In the genomic region with DNA sequence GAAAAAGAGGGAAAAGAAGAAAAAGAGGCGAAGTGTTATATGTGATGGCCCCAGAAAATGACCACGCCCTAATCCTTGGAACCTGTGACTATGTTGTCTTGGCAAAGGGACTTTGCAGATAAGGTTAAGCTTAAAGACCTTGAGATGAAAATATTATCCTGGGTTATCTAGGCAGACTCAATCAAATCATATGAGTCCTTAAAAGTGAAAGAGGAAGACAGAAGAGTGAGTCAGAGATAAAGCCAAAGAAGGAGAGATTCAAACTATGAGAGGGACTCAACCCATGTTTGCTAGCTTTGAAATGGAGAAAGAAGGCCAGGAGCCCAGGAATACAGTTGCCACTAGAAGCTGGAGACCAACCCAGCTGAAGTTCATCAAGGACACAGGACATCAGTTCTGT, we compare ENCODE assay signal across 23 cellular contexts. TPM values are rescaled to one million over a fixed set of nuclear protein-coding genes. Genes with fewer than 3 reads are reported as not detected.
"Had no signal": no experiment of that assay in that cellular context is flagged by ENCODE, and none has a peak within 500 bp of the region (broad histone marks: within the 10 kb centered on the region; RNA-seq: fewer than 3 reads in every experiment).

No MANE protein-coding gene starts in this region.

- H3K27ac Mint-ChIP-seq: activated CD4-positive, alpha-beta memory T cell treated with anti-CD3 and anti-CD28 coated beads for 36 hours; activated naive CD8-positive, alpha-beta T cell treated with anti-CD3 and anti-CD28 coated beads for 36 hours; T-helper 1 cell treated with Interleukin-12 subunit alpha and Interleukin-12 subunit beta and Interleukin-4 antibody, amounts not matched to agents 30 μg/mL and 1 μg/mL, for 36 hours had no signal

- H3K4me3 ChIP-seq: ascending aorta, dorsolateral prefrontal cortex, esophagus muscularis mucosa, mucosa of descending colon, right atrium auricular region, skin epidermis, upper lobe of right lung had no signal

- ATAC-seq: activated T-cell treated with anti-CD3 and anti-CD28 coated beads, Interleukin-2, amount 50 U/mL, for 4 hours; mucosa of descending colon; naive thymus-derived CD8-positive, alpha-beta T cell; upper lobe of right lung had no signal

- H3K4me1 ChIP-seq: ascending aorta, esophagus muscularis mucosa, right atrium auricular region, upper lobe of right lung had no signal

- DNase-seq: activated CD4-positive, alpha-beta memory T cell treated with anti-CD3 and anti-CD28 coated beads for 36 hours; activated CD4-positive, CD25-positive, alpha-beta regulatory T cell treated with anti-CD3 and anti-CD28 coated beads, Interleukin-2, amount 50 U/mL, for 72 hours; activated effector memory CD4-positive, alpha-beta T cell treated with anti-CD3 and anti-CD28 coated beads, Interleukin-2, amount 50 U/mL, for 16 hours; activated naive CD8-positive, alpha-beta T cell treated with anti-CD3 and anti-CD28 coated beads for 36 hours; activated T-cell treated with anti-CD3 and anti-CD28 coated beads, Interleukin-2, amount 50 U/mL, for 4 hours; dorsolateral prefrontal cortex; glutamatergic neuron; mammary epithelial cell; mucosa of descending colon; naive thymus-derived CD8-positive, alpha-beta T cell; posterior cingulate gyrus; substantia nigra; upper lobe of right lung had no signal

- H3K36me3 ChIP-seq: ascending aorta, esophagus muscularis mucosa, neutrophil, right atrium auricular region, upper lobe of right lung had no signal

- H3K27ac ChIP-seq: ascending aorta, dorsolateral prefrontal cortex, esophagus muscularis mucosa, neutrophil, right atrium auricular region, skin epidermis, upper lobe of right lung had no signal

- H3K4me1 Mint-ChIP-seq: activated naive CD8-positive, alpha-beta T cell treated with anti-CD3 and anti-CD28 coated beads for 36 hours; naive thymus-derived CD8-positive, alpha-beta T cell had no signal

- H3K27me3 ChIP-seq: ascending aorta, right atrium auricular region, upper lobe of right lung had no signal

- H3K4me3 Mint-ChIP-seq: activated CD4-positive, alpha-beta memory T cell treated with anti-CD3 and anti-CD28 coated beads for 36 hours; activated naive CD8-positive, alpha-beta T cell treated with anti-CD3 and anti-CD28 coated beads for 36 hours; activated T-cell treated with anti-CD3 and anti-CD28 coated beads, Interleukin-2, amount 50 U/mL, for 4 hours; naive thymus-derived CD8-positive, alpha-beta T cell; T-helper 1 cell treated with Interleukin-12 subunit alpha and Interleukin-12 subunit beta and Interleukin-4 antibody, amounts not matched to agents 30 μg/mL and 1 μg/mL, for 36 hours had no signal

- H3K36me3 Mint-ChIP-seq: activated CD4-positive, alpha-beta memory T cell treated with anti-CD3 and anti-CD28 coated beads for 36 hours had no signal

- H3K9me3 ChIP-seq: ascending aorta, mucosa of descending colon, neutrophil had no signal

- FAIRE-seq: bronchial epithelial cell, islet of Langerhans, TTC549 had no signal

RNA-seq across cellular contexts. Expression of a gene that starts 4.0 kb away (rescaled TPM):
- total RNA-seq: activated naive CD8-positive, alpha-beta T cell treated with anti-CD3 and anti-CD28 coated beads for 36 hours; activated T-cell treated with anti-CD3 and anti-CD28 coated beads, Interleukin-2, amount 50 U/mL, for 4 hours; ascending aorta; fibroblast of villous mesenchyme; mammary epithelial cell; mucosa of descending colon; naive thymus-derived CD8-positive, alpha-beta T cell; upper lobe of right lung had no signal
- polyA plus RNA-seq: mammary epithelial cell; naive thymus-derived CD8-positive, alpha-beta T cell had no signal
